ENCODE assay signal across 1 cellular context in the genomic region with DNA sequence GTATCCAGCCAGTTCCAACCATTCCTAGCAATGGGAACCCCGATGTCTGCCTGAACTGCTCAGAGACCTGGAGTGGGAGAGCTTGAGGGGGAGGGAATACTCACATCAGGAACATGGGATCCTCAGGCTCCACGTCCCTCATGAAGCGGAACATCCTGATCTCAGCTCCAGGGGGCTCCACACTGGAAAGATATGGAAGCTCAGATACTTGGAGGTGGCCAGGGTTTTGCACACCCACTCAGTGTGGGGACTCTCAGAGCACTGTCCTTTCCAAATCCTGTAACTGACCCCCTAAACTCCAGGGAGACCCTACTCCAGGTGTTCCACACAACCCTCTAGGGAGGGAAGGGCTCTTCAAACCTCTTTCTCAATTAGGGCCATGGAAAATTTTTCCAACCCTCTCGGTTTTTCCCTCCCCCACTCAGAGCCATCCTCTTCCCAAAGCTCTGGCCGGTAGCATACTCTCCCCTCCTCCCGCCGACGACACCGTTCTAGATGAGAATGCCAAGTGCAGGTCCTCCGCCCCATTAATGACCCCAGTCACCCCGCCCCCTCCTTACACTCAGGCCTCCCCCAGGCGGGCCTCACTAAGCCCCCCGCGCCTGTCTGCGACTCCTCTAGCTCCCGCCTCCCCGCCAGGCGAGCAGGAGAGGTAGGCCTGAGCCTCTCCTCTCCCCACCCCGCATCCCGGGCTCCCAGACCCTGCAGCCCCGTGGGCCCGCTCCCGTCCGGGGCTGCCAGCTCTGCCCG.
TF ChIP-seq lines count a peak whose summit lies in the region.

No MANE protein-coding gene starts in this region.

TF ChIP-seq in HEK293, 187 proteins besides CTCF, POLR2A, EP300 and RAD21 (continued from another document):
- TF ChIP-seq ZSCAN4 (tag by site-specific recombination; IDR thresholded peaks at IDR 0.05): 0 out of 2 replicates have a peak, but pooled peaks have one; percentile 12
